ENCODE assay signal across 1 cellular context in genomic region chr17:930258-930657, GRCh38.
TF ChIP-seq lines count a peak whose summit lies in the region.

No MANE protein-coding gene starts in this region.

TF ChIP-seq in HepG2, 621 proteins besides CTCF, POLR2A, EP300 and RAD21 (continued from another document and continues in another):
- TF ChIP-seq, protein P1, sequence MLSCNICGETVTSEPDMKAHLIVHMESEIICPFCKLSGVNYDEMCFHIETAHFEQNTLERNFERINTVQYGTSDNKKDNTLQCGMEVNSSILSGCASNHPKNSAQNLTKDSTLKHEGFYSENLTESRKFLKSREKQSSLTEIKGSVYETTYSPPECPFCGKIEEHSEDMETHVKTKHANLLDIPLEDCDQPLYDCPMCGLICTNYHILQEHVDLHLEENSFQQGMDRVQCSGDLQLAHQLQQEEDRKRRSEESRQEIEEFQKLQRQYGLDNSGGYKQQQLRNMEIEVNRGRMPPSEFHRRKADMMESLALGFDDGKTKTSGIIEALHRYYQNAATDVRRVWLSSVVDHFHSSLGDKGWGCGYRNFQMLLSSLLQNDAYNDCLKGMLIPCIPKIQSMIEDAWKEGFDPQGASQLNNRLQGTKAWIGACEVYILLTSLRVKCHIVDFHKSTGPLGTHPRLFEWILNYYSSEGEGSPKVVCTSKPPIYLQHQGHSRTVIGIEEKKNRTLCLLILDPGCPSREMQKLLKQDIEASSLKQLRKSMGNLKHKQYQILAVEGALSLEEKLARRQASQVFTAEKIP (CRISPR knock-in tag; IDR thresholded peaks at IDR 0.05; ENCODE audit: borderline replicate concordance), result no peak
- TF ChIP-seq ZNF556 (CRISPR knock-in tag; IDR thresholded peaks at IDR 0.05; ENCODE audit: borderline replicate concordance) (peak; percentile 79; the same call in 1 of the 2 replicates), GPBP1L1 (CRISPR knock-in tag; IDR thresholded peaks at IDR 0.05) (no peak), FIP1L1 (IDR thresholded peaks at IDR 0.05; ENCODE audit: borderline replicate concordance, insufficient read depth, low read depth, low read length) (no peak), HNRNPLL (IDR thresholded peaks at IDR 0.05; ENCODE audit: low read depth, low read length, poor library complexity, severe bottlenecking) (no peak), HOXA5 (CRISPR knock-in tag; IDR thresholded peaks at IDR 0.05) (peak; percentile 49; the same call in 1 of the 2 replicates), ZKSCAN1 (IDR thresholded peaks at IDR 0.05; ENCODE audit: low read length) (no peak), RFX3 (CRISPR knock-in tag; IDR thresholded peaks at IDR 0.05) (no peak), ZNF292 (CRISPR knock-in tag; IDR thresholded peaks at IDR 0.05; ENCODE audit: borderline replicate concordance, low read depth) (0 out of 2 replicates have a peak, but pooled peaks have one; percentile 52), RARA (CRISPR knock-in tag; IDR thresholded peaks at IDR 0.05) (peak; percentile 99), NFE2 (CRISPR knock-in tag; IDR thresholded peaks at IDR 0.05) (no peak), MLLT10 (CRISPR knock-in tag; IDR thresholded peaks at IDR 0.05) (no peak), NKX3-1 (CRISPR knock-in tag; IDR thresholded peaks at IDR 0.05) (0 out of 2 replicates have a peak, but pooled peaks have one; percentile 54), ZNF30 (CRISPR knock-in tag; IDR thresholded peaks at IDR 0.05) (no peak), ATF1 (CRISPR knock-in tag; IDR thresholded peaks at IDR 0.05) (peak; percentile 81), MTF1 (CRISPR knock-in tag; IDR thresholded peaks at IDR 0.05) (no peak), PBX3 (CRISPR knock-in tag; IDR thresholded peaks at IDR 0.05; ENCODE audit: borderline replicate concordance) (no peak), ATM (IDR thresholded peaks at IDR 0.05; ENCODE audit: borderline replicate concordance) (no peak), CHCHD3 (CRISPR knock-in tag; IDR thresholded peaks at IDR 0.05) (no peak), KAT8 (CRISPR knock-in tag; IDR thresholded peaks at IDR 0.05) (peak; percentile 91), DMAP1 (CRISPR knock-in tag; IDR thresholded peaks at IDR 0.05) (peak; percentile 47; the same call in 1 of the 2 replicates), ZBTB39 (CRISPR knock-in tag; IDR thresholded peaks at IDR 0.05) (no peak), PHF8 (CRISPR knock-in tag; IDR thresholded peaks at IDR 0.05) (no peak), SP140L (CRISPR knock-in tag; IDR thresholded peaks at IDR 0.05; ENCODE audit: borderline replicate concordance) (no peak), IKZF4 (CRISPR knock-in tag; IDR thresholded peaks at IDR 0.05; ENCODE audit: borderline replicate concordance, low read depth, not compliant biosample characterization) (no peak), MNT (IDR thresholded peaks at IDR 0.05) (peak; percentile 59), ZNF207 (IDR thresholded peaks at IDR 0.05; ENCODE audit: borderline replicate concordance) (0 out of 2 replicates have a peak, but pooled peaks have one; percentile 54), TAF15 (IDR thresholded peaks at IDR 0.05; ENCODE audit: low read depth, low read length, poor library complexity, severe bottlenecking) (no peak), NR2F2 (IDR thresholded peaks at IDR 0.05; ENCODE audit: borderline replicate concordance, low read depth) (peak; percentile 83; the same call in 1 of the 2 replicates), CHD2 (IDR thresholded peaks at IDR 0.05; ENCODE audit: low read depth, low read length) (no peak), SRY (CRISPR knock-in tag; IDR thresholded peaks at IDR 0.05) (no peak), ZNF296 (CRISPR knock-in tag; conservative IDR thresholded peaks at IDR 0.05) (no peak), ZFP82 (CRISPR knock-in tag; IDR thresholded peaks at IDR 0.05; ENCODE audit: borderline replicate concordance) (no peak), ZNF180 (CRISPR knock-in tag; IDR thresholded peaks at IDR 0.05; ENCODE audit: borderline replicate concordance, low read depth) (no peak), TCF7L2 (IDR thresholded peaks at IDR 0.05; ENCODE audit: low read depth, low read length) (no peak), SP1 (IDR thresholded peaks at IDR 0.05) (no peak), SP1 (CRISPR knock-in tag; IDR thresholded peaks at IDR 0.05) (0 out of 2 replicates have a peak, but pooled peaks have one; percentile 25), KDM2A (CRISPR knock-in tag; IDR thresholded peaks at IDR 0.05; ENCODE audit: borderline replicate concordance, low read depth) (peak; percentile 31; the same call in 1 of the 2 replicates), RAD51 (IDR thresholded peaks at IDR 0.05; ENCODE audit: borderline replicate concordance) (no peak), SUZ12 (IDR thresholded peaks at IDR 0.05; ENCODE audit: low read depth, low read length) (no peak), USF2 (IDR thresholded peaks at IDR 0.05; ENCODE audit: low read depth, low read length) (no peak), USF2 (CRISPR knock-in tag; IDR thresholded peaks at IDR 0.05; ENCODE audit: borderline replicate concordance) (no peak), SAP130 (CRISPR knock-in tag; IDR thresholded peaks at IDR 0.05; ENCODE audit: low read depth) (peak; percentile 94), SIN3B (IDR thresholded peaks at IDR 0.05; ENCODE audit: low read length) (no peak)
- TF ChIP-seq, protein P2, sequence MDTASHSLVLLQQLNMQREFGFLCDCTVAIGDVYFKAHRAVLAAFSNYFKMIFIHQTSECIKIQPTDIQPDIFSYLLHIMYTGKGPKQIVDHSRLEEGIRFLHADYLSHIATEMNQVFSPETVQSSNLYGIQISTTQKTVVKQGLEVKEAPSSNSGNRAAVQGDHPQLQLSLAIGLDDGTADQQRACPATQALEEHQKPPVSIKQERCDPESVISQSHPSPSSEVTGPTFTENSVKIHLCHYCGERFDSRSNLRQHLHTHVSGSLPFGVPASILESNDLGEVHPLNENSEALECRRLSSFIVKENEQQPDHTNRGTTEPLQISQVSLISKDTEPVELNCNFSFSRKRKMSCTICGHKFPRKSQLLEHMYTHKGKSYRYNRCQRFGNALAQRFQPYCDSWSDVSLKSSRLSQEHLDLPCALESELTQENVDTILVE (CRISPR knock-in tag; IDR thresholded peaks at IDR 0.05), result peak; percentile 93
- TF ChIP-seq, protein P3, sequence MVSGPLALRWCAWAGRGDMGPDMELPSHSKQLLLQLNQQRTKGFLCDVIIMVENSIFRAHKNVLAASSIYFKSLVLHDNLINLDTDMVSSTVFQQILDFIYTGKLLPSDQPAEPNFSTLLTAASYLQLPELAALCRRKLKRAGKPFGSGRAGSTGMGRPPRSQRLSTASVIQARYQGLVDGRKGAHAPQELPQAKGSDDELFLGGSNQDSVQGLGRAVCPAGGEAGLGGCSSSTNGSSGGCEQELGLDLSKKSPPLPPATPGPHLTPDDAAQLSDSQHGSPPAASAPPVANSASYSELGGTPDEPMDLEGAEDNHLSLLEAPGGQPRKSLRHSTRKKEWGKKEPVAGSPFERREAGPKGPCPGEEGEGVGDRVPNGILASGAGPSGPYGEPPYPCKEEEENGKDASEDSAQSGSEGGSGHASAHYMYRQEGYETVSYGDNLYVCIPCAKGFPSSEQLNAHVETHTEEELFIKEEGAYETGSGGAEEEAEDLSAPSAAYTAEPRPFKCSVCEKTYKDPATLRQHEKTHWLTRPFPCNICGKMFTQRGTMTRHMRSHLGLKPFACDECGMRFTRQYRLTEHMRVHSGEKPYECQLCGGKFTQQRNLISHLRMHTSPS (CRISPR knock-in tag; IDR thresholded peaks at IDR 0.05; ENCODE audit: low read depth), result peak; percentile 83
- TF ChIP-seq, protein P4, sequence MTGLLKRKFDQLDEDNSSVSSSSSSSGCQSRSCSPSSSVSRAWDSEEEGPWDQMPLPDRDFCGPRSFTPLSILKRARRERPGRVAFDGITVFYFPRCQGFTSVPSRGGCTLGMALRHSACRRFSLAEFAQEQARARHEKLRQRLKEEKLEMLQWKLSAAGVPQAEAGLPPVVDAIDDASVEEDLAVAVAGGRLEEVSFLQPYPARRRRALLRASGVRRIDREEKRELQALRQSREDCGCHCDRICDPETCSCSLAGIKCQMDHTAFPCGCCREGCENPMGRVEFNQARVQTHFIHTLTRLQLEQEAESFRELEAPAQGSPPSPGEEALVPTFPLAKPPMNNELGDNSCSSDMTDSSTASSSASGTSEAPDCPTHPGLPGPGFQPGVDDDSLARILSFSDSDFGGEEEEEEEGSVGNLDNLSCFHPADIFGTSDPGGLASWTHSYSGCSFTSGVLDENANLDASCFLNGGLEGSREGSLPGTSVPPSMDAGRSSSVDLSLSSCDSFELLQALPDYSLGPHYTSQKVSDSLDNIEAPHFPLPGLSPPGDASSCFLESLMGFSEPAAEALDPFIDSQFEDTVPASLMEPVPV (CRISPR knock-in tag; IDR thresholded peaks at IDR 0.05), result peak; percentile 40; the same call in 1 of the 2 replicates
- TF ChIP-seq, protein P5, sequence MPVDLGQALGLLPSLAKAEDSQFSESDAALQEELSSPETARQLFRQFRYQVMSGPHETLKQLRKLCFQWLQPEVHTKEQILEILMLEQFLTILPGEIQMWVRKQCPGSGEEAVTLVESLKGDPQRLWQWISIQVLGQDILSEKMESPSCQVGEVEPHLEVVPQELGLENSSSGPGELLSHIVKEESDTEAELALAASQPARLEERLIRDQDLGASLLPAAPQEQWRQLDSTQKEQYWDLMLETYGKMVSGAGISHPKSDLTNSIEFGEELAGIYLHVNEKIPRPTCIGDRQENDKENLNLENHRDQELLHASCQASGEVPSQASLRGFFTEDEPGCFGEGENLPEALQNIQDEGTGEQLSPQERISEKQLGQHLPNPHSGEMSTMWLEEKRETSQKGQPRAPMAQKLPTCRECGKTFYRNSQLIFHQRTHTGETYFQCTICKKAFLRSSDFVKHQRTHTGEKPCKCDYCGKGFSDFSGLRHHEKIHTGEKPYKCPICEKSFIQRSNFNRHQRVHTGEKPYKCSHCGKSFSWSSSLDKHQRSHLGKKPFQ (CRISPR knock-in tag; IDR thresholded peaks at IDR 0.05; ENCODE audit: insufficient replicate concordance), result peak; percentile 59
